Comparison of ENCODE assay signal across 8 cellular contexts in the genomic region with DNA sequence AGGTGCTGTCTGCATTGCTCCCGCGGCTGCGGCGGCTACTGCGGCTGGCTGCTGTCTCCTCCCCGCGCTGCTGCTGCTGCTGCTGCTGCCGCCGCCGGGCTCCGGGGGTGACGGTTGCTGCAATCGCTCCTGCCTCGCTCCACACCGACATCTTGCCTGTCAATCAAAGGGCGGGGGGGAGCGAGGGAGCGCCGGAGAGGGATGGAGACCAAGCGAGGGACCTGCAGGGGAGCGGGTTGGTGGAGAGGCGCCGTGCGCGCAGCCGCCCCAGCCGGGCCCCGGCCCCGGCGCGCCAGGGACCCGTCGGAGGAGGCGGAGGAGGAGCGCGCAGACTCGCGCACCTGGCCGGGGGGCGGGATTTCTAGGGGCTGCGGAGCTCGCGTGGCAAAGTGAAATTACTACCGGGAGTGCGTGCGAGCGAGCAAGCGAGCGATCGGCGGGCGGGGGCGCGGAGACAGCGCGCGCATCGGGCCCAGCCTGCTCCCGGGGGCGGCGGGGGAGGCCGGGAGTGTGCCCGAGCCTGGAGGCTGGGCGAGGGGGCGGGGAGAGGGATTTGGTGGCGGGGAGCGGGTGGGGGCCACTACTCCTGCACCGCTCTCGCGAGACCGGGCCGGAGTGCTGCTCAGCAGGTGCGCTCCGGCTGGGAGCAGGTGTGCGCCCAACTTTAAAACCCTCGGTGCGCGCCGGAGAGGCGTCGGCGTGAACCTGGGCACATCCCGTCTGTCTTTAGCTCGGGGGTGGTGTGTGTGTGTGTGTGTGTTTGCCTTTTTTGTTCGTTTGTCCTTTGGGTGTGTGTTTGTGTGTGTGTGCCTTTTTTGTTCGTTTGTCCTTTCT. TPM values are rescaled to one million over a fixed set of nuclear protein-coding genes. Genes with fewer than 3 reads are reported as not detected.
A peak's percentile ranks its signal among the peaks of the same experiment; 100 is the strongest.
DNase-seq lines count a peak whose midpoint lies in the region; ATAC-seq, FAIRE-seq and TF ChIP-seq lines count a peak whose summit lies in the region.

TSS of gene KSR2 (minus strand) at position 165 of the 834 bp plus-strand sequence. CDS start 735 bp downstream, outside the sequence.

- no peak within 1 kb of the TSS for H3K4me3 ChIP-seq in BE2C (ENCODE audit: low read depth, low read length)
- peak within 1 kb of the TSS; percentile 72; the same call in 1 of the 2 replicates for H3K4me3 ChIP-seq in iPS DF 6.9 (ENCODE audit: low read length)
- H3K4me3 ChIP-seq in small intestine (ENCODE audit: low read depth in 1 of 2, low read length in 2 of 2) = peak within 1 kb of the TSS; percentile 39 to 50

- H3K27me3 ChIP-seq in BE2C (peaks cover 45% of the 10 kb centered on the region), iPS DF 6.9 (ENCODE audit: control insufficient read depth, insufficient read depth, low read length) (no peaks in the 10 kb centered on the region), small intestine (ENCODE audit: control insufficient read depth in 2 of 2, insufficient read depth in 2 of 2, low read length in 2 of 2) (peaks cover 3 to 14% of the 10 kb centered on the region in 2 donors)

- no peak for FAIRE-seq in small intestine (lab: Jason Lieb, UNC)

- no peak within 1 kb of the TSS for H3K27ac Mint-ChIP-seq in activated naive CD4-positive, alpha-beta T cell treated with anti-CD3 and anti-CD28 coated beads, Interleukin-2, amount 50 U/mL, for 72 hours

- peak; percentile 66 for ATAC-seq in GM19328 (IDR thresholded peaks at IDR 0.05; ENCODE audit: unreplicated experiment)
- peak; percentile 61 to 92 for ATAC-seq in activated naive CD4-positive, alpha-beta T cell treated with anti-CD3 and anti-CD28 coated beads, Interleukin-2, amount 50 U/mL, for 72 hours

- peaks cover 12 to 27% of the 10 kb centered on the region in 2 donors for H3K36me3 Mint-ChIP-seq in activated naive CD4-positive, alpha-beta T cell treated with anti-CD3 and anti-CD28 coated beads, Interleukin-2, amount 50 U/mL, for 72 hours

- H3K27ac ChIP-seq in iPS DF 6.9 (ENCODE audit: low read length) (no peak within 1 kb of the TSS), small intestine (ENCODE audit: low read depth in 1 of 2, low read length in 1 of 2) (no peak within 1 kb of the TSS)

- H3K4me1 ChIP-seq in BE2C = no peaks in the 10 kb centered on the region
- no peaks in the 10 kb centered on the region; the same call in 1 of the 2 replicates for H3K4me1 ChIP-seq in iPS DF 6.9 (ENCODE audit: control insufficient read depth, insufficient read depth, low read length)
- H3K4me1 ChIP-seq in small intestine (ENCODE audit: control insufficient read depth in 2 of 2, insufficient read depth in 1 of 2, low read depth in 1 of 2, low read length in 1 of 2) = no peaks in the 10 kb centered on the region

- peaks cover 6 to 22% of the 10 kb centered on the region in 2 donors for H3K9me3 Mint-ChIP-seq in activated naive CD4-positive, alpha-beta T cell treated with anti-CD3 and anti-CD28 coated beads, Interleukin-2, amount 50 U/mL, for 72 hours

- H3K36me3 ChIP-seq in BE2C = no peaks in the 10 kb centered on the region
- H3K36me3 ChIP-seq in iPS DF 6.9 (ENCODE audit: control insufficient read depth, insufficient read depth, low read length) = no peaks in the 10 kb centered on the region
- no peaks in the 10 kb centered on the region for H3K36me3 ChIP-seq in small intestine (ENCODE audit: control insufficient read depth in 2 of 2, insufficient read depth in 2 of 2, low read length in 2 of 2)

- DNase-seq in BE2C (peak; percentile 30), HT1080 (ENCODE audit: low read depth) (peak; percentile 26), RKO (ENCODE audit: low spot score) (peak; percentile 26), iPS DF 6.9 (ENCODE audit: low read depth, low spot score) (peak; percentile 66), small intestine (peak; percentile 64), foreskin melanocyte (no peak)
- DNase-seq in activated naive CD4-positive, alpha-beta T cell treated with anti-CD3 and anti-CD28 coated beads, Interleukin-2, amount 50 U/mL, for 72 hours (ENCODE audit: low spot score in 2 of 2) = peak in 1 of 2 donors; percentile 68

- H3K9me3 ChIP-seq in BE2C = no peaks in the 10 kb centered on the region
- H3K9me3 ChIP-seq in iPS DF 6.9 (ENCODE audit: control insufficient read depth, insufficient read depth, low read length) = no peaks in the 10 kb centered on the region
- no peaks in the 10 kb centered on the region for H3K9me3 ChIP-seq in small intestine (ENCODE audit: control insufficient read depth, low read depth)

- WGBS in iPS DF 6.9 (ENCODE audit: insufficient coverage, insufficient read length) = no CpG with 5 or more reads among the region's 86 CpGs
- 0 to 2% (median 1%) methylated on average over 47 to 86 of the region's 86 CpGs for WGBS in small intestine, 3 donors

- no peak for TF ChIP-seq CTCF in BE2C (IDR thresholded peaks at IDR 0.05; ENCODE audit: low read depth, low read length)

RNA-seq across cellular contexts. Expression of gene KSR2, which starts in this region (rescaled TPM):
- not detected for polyA plus RNA-seq in BE2C (2012; ENCODE audit: insufficient read depth, insufficient read length, low read depth)
- total RNA-seq in HT1080 (2014; rRNA removed; shearing (Covaris generic)) = not detected in 2 replicates
- under 0.01 and 0.03 TPM in 2 replicates for polyA plus RNA-seq in HT1080 (2015; cell fraction: cytosol; rRNA removed)
- polyA plus RNA-seq in HT1080 (2015; cell fraction: nucleus; rRNA removed) = 0.02 TPM in 1 of 2 replicates, not detected in the other
- total RNA-seq in activated naive CD4-positive, alpha-beta T cell treated with anti-CD3 and anti-CD28 coated beads, Interleukin-2, amount 50 U/mL, for 72 hours = under 1 TPM; 0.02 to 0.04 TPM
- under 1 TPM in 1 of 3 donors, not detected in 2; 0.33 TPM for polyA plus RNA-seq in small intestine

Comparison
In these comparisons a context has a peak if more than half of its experiments do, and no peak if none do; other contexts are left out.
1. Peak in DNase-seq in HT1080; RNA of the gene not detected or under 1 TPM.
2. Peak in ATAC-seq in activated naive CD4-positive, alpha-beta T cell treated with anti-CD3 and anti-CD28 coated beads, Interleukin-2, amount 50 U/mL, for 72 hours; RNA of the gene not detected or under 1 TPM.
3. Peak in DNase-seq and H3K4me3 ChIP-seq in small intestine; RNA of the gene not detected or under 1 TPM.